Comparison of ENCODE assay signal across 15 cellular contexts in the genomic region with DNA sequence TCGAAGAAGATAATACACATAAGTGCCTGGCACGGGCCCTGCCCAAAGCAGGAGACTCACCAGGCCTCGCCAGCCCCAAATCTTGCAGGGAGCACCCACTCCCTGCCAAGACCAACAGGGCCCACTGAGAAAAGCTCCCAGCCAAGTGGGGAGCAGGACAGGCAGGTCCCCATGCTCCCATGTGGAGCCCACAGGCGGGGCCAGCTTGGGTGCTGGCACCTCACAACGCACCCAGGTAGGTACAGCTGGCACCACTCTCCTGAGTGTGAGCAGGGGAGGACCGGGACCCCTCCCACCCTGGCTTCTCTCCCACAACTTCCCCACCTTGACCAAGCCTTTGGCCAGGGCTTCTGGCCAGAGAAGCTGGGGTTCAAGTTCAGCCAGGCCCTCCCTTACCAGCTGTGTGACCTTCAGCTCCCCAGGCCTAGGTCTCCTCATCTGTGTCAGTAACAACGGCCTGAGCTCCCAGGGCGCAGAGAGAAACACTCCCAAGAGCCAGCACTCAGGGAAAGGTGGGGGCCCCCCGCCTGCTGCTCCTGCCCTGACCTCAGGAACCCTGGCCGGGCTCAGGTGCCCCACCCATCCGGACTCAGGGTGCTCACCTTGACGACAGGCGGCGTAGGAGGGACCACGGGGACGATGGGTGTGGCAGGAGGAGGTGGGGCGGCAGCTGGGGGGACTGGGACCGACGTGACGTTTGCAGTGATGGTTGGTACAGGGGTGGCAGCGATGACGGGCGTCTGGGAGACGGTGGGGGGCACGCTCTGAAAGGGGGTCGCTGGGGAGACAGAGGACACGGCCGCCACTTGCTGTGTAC.
"Had no signal": no experiment of that assay in that cellular context is flagged by ENCODE, and none has a peak within 500 bp of the region (broad histone marks: within the 10 kb centered on the region; RNA-seq: fewer than 3 reads in every experiment).

No MANE protein-coding gene starts in this region.

- H3K27ac ChIP-seq: brain microvascular endothelial cell had no signal

- H3K9me3 Mint-ChIP-seq: activated CD4-positive, alpha-beta T cell treated with anti-CD3 and anti-CD28 coated beads, Interleukin-2, amount 10 ng/mL, durations not matched to agents 24 days and 14 days; activated naive CD8-positive, alpha-beta T cell treated with anti-CD3 and anti-CD28 coated beads, Interleukin-2, amount 10 ng/mL, durations not matched to agents 7 days and 5 days; immature natural killer cell; naive thymus-derived CD4-positive, alpha-beta T cell; stimulated activated effector memory CD8-positive, alpha-beta T cell treated with anti-CD3 and anti-CD28 coated beads, Interleukin-12 subunit alpha, Interleukin-12 subunit beta, amount 100 ng/mL, for 72 hours; T-helper 2 cell treated with Interferon-gamma antibody and Interleukin-4, amounts not matched to agents 5 μg/mL and 100 μg/mL, for 36 hours had no signal

- ATAC-seq: activated CD8-positive, alpha-beta T cell treated with anti-CD3 and anti-CD28 coated beads, Interleukin-2, amount 10 ng/mL, durations not matched to agents 7 days and 5 days; naive thymus-derived CD4-positive, alpha-beta T cell; stimulated activated effector memory CD8-positive, alpha-beta T cell treated with anti-CD3 and anti-CD28 coated beads, Interleukin-12 subunit alpha, Interleukin-12 subunit beta, amount 100 ng/mL, for 72 hours had no signal

- H3K4me3 Mint-ChIP-seq: activated CD4-positive, alpha-beta T cell treated with anti-CD3 and anti-CD28 coated beads, Interleukin-2, amount 10 ng/mL, durations not matched to agents 24 days and 14 days; activated CD8-positive, alpha-beta T cell treated with anti-CD3 and anti-CD28 coated beads, Interleukin-2, amount 10 ng/mL, durations not matched to agents 7 days and 5 days; activated naive CD8-positive, alpha-beta T cell treated with anti-CD3 and anti-CD28 coated beads, Interleukin-2, amount 10 ng/mL, durations not matched to agents 7 days and 5 days; immature natural killer cell; naive thymus-derived CD4-positive, alpha-beta T cell; stimulated activated effector memory CD8-positive, alpha-beta T cell treated with anti-CD3 and anti-CD28 coated beads, Interleukin-12 subunit alpha, Interleukin-12 subunit beta, amount 100 ng/mL, for 72 hours; T-helper 2 cell treated with Interferon-gamma antibody and Interleukin-4, amounts not matched to agents 5 μg/mL and 100 μg/mL, for 36 hours had no signal

- H3K27me3 ChIP-seq: brain microvascular endothelial cell, sigmoid colon had no signal

- DNase-seq: activated CD4-positive, alpha-beta T cell treated with anti-CD3 and anti-CD28 coated beads, Interleukin-2, amount 10 ng/mL, durations not matched to agents 24 days and 14 days; activated CD4-positive, CD25-positive, alpha-beta regulatory T cell; activated CD8-positive, alpha-beta memory T cell treated with anti-CD3 and anti-CD28 coated beads, Interleukin-2, amount 50 U/mL, for 48 hours; activated CD8-positive, alpha-beta T cell treated with anti-CD3 and anti-CD28 coated beads, Interleukin-2, amount 10 ng/mL, durations not matched to agents 7 days and 5 days; activated naive CD8-positive, alpha-beta T cell treated with anti-CD3 and anti-CD28 coated beads, Interleukin-2, amount 10 ng/mL, durations not matched to agents 7 days and 5 days; brain microvascular endothelial cell; effector memory CD4-positive, alpha-beta T cell; foreskin fibroblast; immature natural killer cell; naive thymus-derived CD4-positive, alpha-beta T cell; sigmoid colon; SW 1271; trophoblast cell had no signal

- H3K36me3 Mint-ChIP-seq: activated naive CD8-positive, alpha-beta T cell treated with anti-CD3 and anti-CD28 coated beads, Interleukin-2, amount 10 ng/mL, durations not matched to agents 7 days and 5 days had no signal

- H3K27me3 Mint-ChIP-seq: activated CD4-positive, alpha-beta T cell treated with anti-CD3 and anti-CD28 coated beads, Interleukin-2, amount 10 ng/mL, durations not matched to agents 24 days and 14 days; activated naive CD8-positive, alpha-beta T cell treated with anti-CD3 and anti-CD28 coated beads, Interleukin-2, amount 10 ng/mL, durations not matched to agents 7 days and 5 days; naive thymus-derived CD4-positive, alpha-beta T cell had no signal

- H3K4me3 ChIP-seq: sigmoid colon had no signal

- H3K4me1 Mint-ChIP-seq: activated CD4-positive, alpha-beta T cell treated with anti-CD3 and anti-CD28 coated beads, Interleukin-2, amount 10 ng/mL, durations not matched to agents 24 days and 14 days; activated naive CD8-positive, alpha-beta T cell treated with anti-CD3 and anti-CD28 coated beads, Interleukin-2, amount 10 ng/mL, durations not matched to agents 7 days and 5 days; immature natural killer cell; stimulated activated effector memory CD8-positive, alpha-beta T cell treated with anti-CD3 and anti-CD28 coated beads, Interleukin-12 subunit alpha, Interleukin-12 subunit beta, amount 100 ng/mL, for 72 hours had no signal

- H3K9me3 ChIP-seq: sigmoid colon had no signal
